30 cellular contexts compared by ENCODE assay signal in genomic region chr15:74692327-74692726, GRCh38. TPM values are rescaled to one million over a fixed set of nuclear protein-coding genes. Genes with fewer than 3 reads are reported as not detected.
"Had no signal": no experiment of that assay in that cellular context is flagged by ENCODE, and none has a peak within 500 bp of the region (broad histone marks: within the 10 kb centered on the region; RNA-seq: fewer than 3 reads in every experiment).

No MANE protein-coding gene starts in this region.

- DNase-seq: activated CD4-positive, alpha-beta memory T cell treated with anti-CD3 and anti-CD28 coated beads for 36 hours; activated CD4-positive, alpha-beta T cell treated with anti-CD3 and anti-CD28 coated beads for 36 hours; activated CD4-positive, alpha-beta T cell treated with anti-CD3 and anti-CD28 coated beads, Interleukin-2, amount 10 ng/mL, durations not matched to agents 24 days and 14 days; activated CD4-positive, CD25-positive, alpha-beta regulatory T cell; activated CD4-positive, CD25-positive, alpha-beta regulatory T cell treated with anti-CD3 and anti-CD28 coated beads, Interleukin-2, amount 50 U/mL, for 72 hours; activated CD8-positive, alpha-beta memory T cell treated with anti-CD3 and anti-CD28 coated beads, Interleukin-2, amount 10 ng/mL, durations not matched to agents 7 days and 5 days; activated CD8-positive, alpha-beta memory T cell treated with anti-CD3 and anti-CD28 coated beads, Interleukin-2, amount 50 U/mL, for 4 hours; activated CD8-positive, alpha-beta T cell treated with anti-CD3 and anti-CD28 coated beads, Interleukin-2, amount 10 ng/mL, durations not matched to agents 7 days and 5 days; activated gamma-delta T cell; activated naive CD4-positive, alpha-beta T cell; activated naive CD4-positive, alpha-beta T cell treated with anti-CD3 and anti-CD28 coated beads, Interleukin-2, amount 10 ng/mL, durations not matched to agents 7 days and 5 days; activated T-cell treated with anti-CD3 and anti-CD28 coated beads, Interleukin-2, amount 50 U/mL, for 1 hour; activated T-cell treated with anti-CD3 and anti-CD28 coated beads, Interleukin-2, amount 50 U/mL, for 48 hours; adrenal gland; amygdala; aorta; body of pancreas; central memory CD4-positive, alpha-beta T cell; cerebellar nuclear complex; colonic mucosa; effector CD8-positive, alpha-beta T cell; esophagus squamous epithelium; foreskin melanocyte; T-helper 2 cell had no signal

- ATAC-seq: activated CD4-positive, alpha-beta T cell treated with anti-CD3 and anti-CD28 coated beads for 36 hours; activated CD8-positive, alpha-beta memory T cell treated with anti-CD3 and anti-CD28 coated beads, Interleukin-2, amount 10 ng/mL, durations not matched to agents 7 days and 5 days; activated CD8-positive, alpha-beta T cell treated with anti-CD3 and anti-CD28 coated beads, Interleukin-2, amount 10 ng/mL, durations not matched to agents 7 days and 5 days; activated naive CD4-positive, alpha-beta T cell treated with anti-CD3 and anti-CD28 coated beads, Interleukin-2, amount 50 U/mL, for 72 hours; body of pancreas; gastroesophageal sphincter had no signal

- H3K9me3 Mint-ChIP-seq: activated CD4-positive, alpha-beta memory T cell treated with anti-CD3 and anti-CD28 coated beads for 36 hours; activated CD4-positive, alpha-beta T cell treated with anti-CD3 and anti-CD28 coated beads, Interleukin-2, amount 10 ng/mL, durations not matched to agents 24 days and 14 days; activated naive CD4-positive, alpha-beta T cell treated with anti-CD3 and anti-CD28 coated beads, Interleukin-2, amount 10 ng/mL, durations not matched to agents 7 days and 5 days; activated naive CD4-positive, alpha-beta T cell treated with anti-CD3 and anti-CD28 coated beads, Interleukin-2, amount 50 U/mL, for 72 hours had no signal

- H3K4me3 ChIP-seq: adrenal gland, body of pancreas, breast epithelium, cardiac muscle cell, colonic mucosa, esophagus squamous epithelium, gastroesophageal sphincter had no signal

- H3K4me3 Mint-ChIP-seq: activated CD4-positive, alpha-beta memory T cell treated with anti-CD3 and anti-CD28 coated beads for 36 hours; activated CD4-positive, alpha-beta T cell treated with anti-CD3 and anti-CD28 coated beads for 36 hours; activated CD4-positive, alpha-beta T cell treated with anti-CD3 and anti-CD28 coated beads, Interleukin-2, amount 10 ng/mL, durations not matched to agents 24 days and 14 days; activated CD8-positive, alpha-beta memory T cell treated with anti-CD3 and anti-CD28 coated beads, Interleukin-2, amount 10 ng/mL, durations not matched to agents 7 days and 5 days; activated CD8-positive, alpha-beta T cell treated with anti-CD3 and anti-CD28 coated beads, Interleukin-2, amount 10 ng/mL, durations not matched to agents 7 days and 5 days; activated naive CD4-positive, alpha-beta T cell treated with anti-CD3 and anti-CD28 coated beads, Interleukin-2, amount 10 ng/mL, durations not matched to agents 7 days and 5 days had no signal

- H3K27me3 ChIP-seq: adrenal gland, body of pancreas, breast epithelium, cardiac muscle cell, colonic mucosa, esophagus squamous epithelium, gastroesophageal sphincter had no signal

- H3K27me3 Mint-ChIP-seq: activated CD4-positive, alpha-beta memory T cell treated with anti-CD3 and anti-CD28 coated beads for 36 hours; activated CD4-positive, alpha-beta T cell treated with anti-CD3 and anti-CD28 coated beads for 36 hours; activated CD4-positive, alpha-beta T cell treated with anti-CD3 and anti-CD28 coated beads, Interleukin-2, amount 10 ng/mL, durations not matched to agents 24 days and 14 days; activated CD8-positive, alpha-beta memory T cell treated with anti-CD3 and anti-CD28 coated beads, Interleukin-2, amount 10 ng/mL, durations not matched to agents 7 days and 5 days; activated naive CD4-positive, alpha-beta T cell treated with anti-CD3 and anti-CD28 coated beads, Interleukin-2, amount 10 ng/mL, durations not matched to agents 7 days and 5 days had no signal

- H3K9me3 ChIP-seq: adrenal gland, body of pancreas, breast epithelium, colonic mucosa, esophagus squamous epithelium, gastroesophageal sphincter had no signal

- H3K36me3 ChIP-seq: adrenal gland, breast epithelium, cardiac muscle cell, colonic mucosa, gastroesophageal sphincter had no signal

- H3K27ac Mint-ChIP-seq: activated CD4-positive, alpha-beta memory T cell treated with anti-CD3 and anti-CD28 coated beads for 36 hours; activated CD4-positive, alpha-beta T cell treated with anti-CD3 and anti-CD28 coated beads for 36 hours; activated CD4-positive, alpha-beta T cell treated with anti-CD3 and anti-CD28 coated beads, Interleukin-2, amount 10 ng/mL, durations not matched to agents 24 days and 14 days; activated CD8-positive, alpha-beta memory T cell treated with anti-CD3 and anti-CD28 coated beads, Interleukin-2, amount 10 ng/mL, durations not matched to agents 7 days and 5 days; activated CD8-positive, alpha-beta T cell treated with anti-CD3 and anti-CD28 coated beads, Interleukin-2, amount 10 ng/mL, durations not matched to agents 7 days and 5 days; activated naive CD4-positive, alpha-beta T cell treated with anti-CD3 and anti-CD28 coated beads, Interleukin-2, amount 10 ng/mL, durations not matched to agents 7 days and 5 days; activated naive CD4-positive, alpha-beta T cell treated with anti-CD3 and anti-CD28 coated beads, Interleukin-2, amount 50 U/mL, for 72 hours had no signal

RNA-seq across cellular contexts. Expression of gene CYP1A1, which starts 33.0 kb away (rescaled TPM):
- polyA plus RNA-seq: fibroblast of lung had no signal

RNA-seq across cellular contexts. Expression of gene CYP1A2, which starts 56.3 kb away (rescaled TPM):
- polyA plus RNA-seq: adrenal gland, aorta, cardiac muscle cell, endothelial cell of umbilical vein, fibroblast of lung had no signal
